9 cellular contexts compared by ENCODE assay signal in genomic region chr18:6414723-6415362, GRCh38. TPM values are rescaled to one million over a fixed set of nuclear protein-coding genes. Genes with fewer than 3 reads are reported as not detected.
DNase-seq lines count a peak whose midpoint lies in the region; ATAC-seq and TF ChIP-seq lines count a peak whose summit lies in the region.
"Had no signal": no experiment of that assay in that cellular context is flagged by ENCODE, and none has a peak within 500 bp of the region (broad histone marks: within the 10 kb centered on the region; RNA-seq: fewer than 3 reads in every experiment).

Gene L3MBTL4, minus strand, starts transcription at chr18:6414911. Its CDS starts 103,286 bp downstream, at chr18:6311625.

- H4K20me1 ChIP-seq in mammary epithelial cell (ENCODE audit: insufficient read depth, low read length) (no peaks in the 10 kb centered on the region), PC-9 (ENCODE audit: insufficient read depth) (no peaks in the 10 kb centered on the region)

- H2AFZ ChIP-seq in mammary epithelial cell (ENCODE audit: low read depth, low read length) (peak within 1 kb of the TSS; percentile 71), PC-9 (no peak within 1 kb of the TSS)

- peak within 1 kb of the TSS; percentile 51; the same call in 1 of the 2 replicates for H3K9ac ChIP-seq in HUES48 (ENCODE audit: low read depth, low read length)
- H3K9ac ChIP-seq in mammary epithelial cell (ENCODE audit: insufficient read depth, low read length), result no peak within 1 kb of the TSS

- DNase-seq in NCI-H2029 treated with DMSO at 0.1 percent for 48 hours (lab: John Stamatoyannopoulos, UW) (peak; percentile 56), NCI-H2029 (lab: John Stamatoyannopoulos, UW) (no peak), mammary epithelial cell (peak; percentile 21), left lobe of liver (ENCODE audit: low spot score) (peak; percentile 81), PC-9 (no peak)
- DNase-seq in stimulated activated naive CD8-positive, alpha-beta T cell treated with anti-CD3 and anti-CD28 coated beads, Interleukin-15, Interleukin-2, amounts not matched to agents 100 U/mL and 50 U/mL, for 24 hours, result peak; percentile 30

- H3K79me2 ChIP-seq in mammary epithelial cell (ENCODE audit: insufficient read depth, low read length) (no peaks in the 10 kb centered on the region), PC-9 (ENCODE audit: low read depth) (no peaks in the 10 kb centered on the region)

- BruUV-seq in mammary epithelial cell (replicated peaks; lab: Mats Ljungman, UMichigan), result no TSS peak
- BruUV-seq in PC-9 (replicated peaks; lab: Mats Ljungman, UMichigan), result no TSS peak

- TF ChIP-seq CTCF in mammary epithelial cell (conservative IDR thresholded peaks at IDR 0.05 in 1 of 2, IDR thresholded peaks at IDR 0.05 in 1 of 2; ENCODE audit: extremely low read depth in 1 of 2, insufficient read depth in 1 of 2, low read depth in 1 of 2, low read length in 2 of 2), result no peak
- TF ChIP-seq CTCF in PC-9 (conservative IDR thresholded peaks at IDR 0.05), result no peak

- dilution Hi-C loops in mammary epithelial cell (cut with HindIII; ENCODE audit: low sequenced_read_pairs), result no loop called here

- H3K27ac ChIP-seq in HUES48 (ENCODE audit: low read depth, low read length), result no peak within 1 kb of the TSS
- H3K27ac ChIP-seq in mammary epithelial cell (ENCODE audit: insufficient read depth, low read depth, low read length), result no peak within 1 kb of the TSS
- H3K27ac ChIP-seq in PC-9, result no peak within 1 kb of the TSS
- H3K27ac ChIP-seq: C4-2B had no signal

- H3K36me3 ChIP-seq in HUES48 (ENCODE audit: control insufficient read depth, insufficient read depth, low read length) (no peaks in the 10 kb centered on the region), mammary epithelial cell (ENCODE audit: insufficient read depth, low read length) (no peaks in the 10 kb centered on the region), PC-9 (ENCODE audit: low read depth) (no peaks in the 10 kb centered on the region)

- ATAC-seq in GM21447 (IDR thresholded peaks at IDR 0.05; ENCODE audit: unreplicated experiment) (peak; percentile 46), left lobe of liver (peak; percentile 78)
- peak; percentile 29 for ATAC-seq in stimulated activated naive CD8-positive, alpha-beta T cell treated with anti-CD3 and anti-CD28 coated beads, Interleukin-15, Interleukin-2, amounts not matched to agents 100 U/mL and 50 U/mL, for 24 hours

- intact Hi-C loops in mammary epithelial cell (cut with micrococcal nuclease) (no loop called here), PC-9 (cut with micrococcal nuclease; ENCODE audit: unreplicated experiment) (no loop called here)

- POLR2A ChIA-PET in PC-9 (lab: Charles Lee; ENCODE audit: unreplicated experiment), result no interaction called here

- H3K9me3 ChIP-seq in HUES48 (ENCODE audit: control insufficient read depth, insufficient read depth, low read length) (no peaks in the 10 kb centered on the region), mammary epithelial cell (replicated peaks; ENCODE audit: insufficient read depth, low read length) (no peaks in the 10 kb centered on the region), PC-9 (ENCODE audit: insufficient read depth, low read depth) (no peaks in the 10 kb centered on the region)

- in situ Hi-C loops in mammary epithelial cell (cut with MboI; ENCODE audit: low sequenced_read_pairs in 2 of 2), result no loop called here

- peak within 1 kb of the TSS; percentile 71 for H3K4me2 ChIP-seq in mammary epithelial cell (ENCODE audit: insufficient read depth, low read depth, low read length)
- H3K4me2 ChIP-seq in PC-9, result no peak within 1 kb of the TSS

- H3K9me2 ChIP-seq in PC-9 (ENCODE audit: insufficient read depth), result no peaks in the 10 kb centered on the region; the same call in 1 of the 2 replicates

- H3K4me1 ChIP-seq in HUES48 (ENCODE audit: control insufficient read depth, insufficient read depth, low read length) (0 out of 2 replicates have a peak, but pooled peaks cover 4% of the 10 kb centered on the region), mammary epithelial cell (ENCODE audit: insufficient read depth, low read length) (no peaks in the 10 kb centered on the region), PC-9 (replicated peaks; ENCODE audit: insufficient read depth) (no peaks in the 10 kb centered on the region)

- H3K27me3 ChIP-seq in HUES48 (ENCODE audit: control insufficient read depth, insufficient read depth, low read length) (peaks cover 30% of the 10 kb centered on the region), mammary epithelial cell (ENCODE audit: insufficient read depth, low read length) (peaks cover 14% of the 10 kb centered on the region), PC-9 (ENCODE audit: insufficient read depth, low read depth) (peaks cover 19% of the 10 kb centered on the region; the same call in 1 of the 2 replicates)

- WGBS in mammary epithelial cell (ENCODE audit: low coverage, missing lambda C conversion rate), result 0% methylated on average over 8 of the region's 67 CpGs

- CTCF ChIA-PET in mammary epithelial cell (lab: Charles Lee; ENCODE audit: low non-redundant PET), result no interaction called here
- CTCF ChIA-PET in PC-9 (lab: Charles Lee), result no interaction called here

- H3K4me3 ChIP-seq in HUES48 (ENCODE audit: low read depth, low read length) (peak within 1 kb of the TSS; percentile 86), mammary epithelial cell (replicated peaks in 1 of 3; ENCODE audit: insufficient read depth in 1 of 3, low read depth in 2 of 3, low read length in 3 of 3) (peak within 1 kb of the TSS in 2 of 3 experiments; percentile 25 to 47), PC-9 (no peak within 1 kb of the TSS)

- H3F3A ChIP-seq in PC-9 (ENCODE audit: insufficient read depth, low read depth), result no peaks in the 10 kb centered on the region

RNA-seq across cellular contexts. Expression of gene L3MBTL4, which starts in this region (rescaled TPM):
- total RNA-seq in mammary epithelial cell (10 to 100 TPM in 1 of 2 donors, not detected in 1; 13.5 TPM), left lobe of liver (10.9 TPM), PC-9 (2021) (not detected in 2 replicates)
- not detected for polyA plus RNA-seq in mammary epithelial cell
- not detected for polyA minus RNA-seq in mammary epithelial cell

Comparison
In these comparisons a context has a peak if more than half of its experiments do, and no peak if none do; other contexts are left out.
1. DNase-seq: peak in NCI-H2029 treated with DMSO at 0.1 percent for 48 hours (single experiment), mammary epithelial cell (single experiment), left lobe of liver (single experiment) and stimulated activated naive CD8-positive, alpha-beta T cell treated with anti-CD3 and anti-CD28 coated beads, Interleukin-15, Interleukin-2, amounts not matched to agents 100 U/mL and 50 U/mL, for 24 hours (single experiment); none in NCI-H2029 (single experiment) and PC-9 (0 of 2).
2. Peak in every context shown above with its lines, with median percentiles within 50 percentile points of each other: ATAC-seq.